8 cellular contexts compared by ENCODE assay signal in genomic region chr2:38301340-38301968, GRCh38.
DNase-seq lines count a peak whose midpoint lies in the region; ATAC-seq, FAIRE-seq and TF ChIP-seq lines count a peak whose summit lies in the region.

No MANE protein-coding gene starts in this region.

- ATAC-seq in HG02571 (IDR thresholded peaks at IDR 0.05; ENCODE audit: unreplicated experiment) (peak; percentile 69), activated B cell treated with CpG ODN at 0.5 μM for 24 hours (ENCODE audit: low read depth) (peak; percentile 47), memory B cell (ENCODE audit: low read depth) (peak; percentile 64), GM19455 (IDR thresholded peaks at IDR 0.05; ENCODE audit: unreplicated experiment) (no peak)

- H3K4me3 Mint-ChIP-seq in activated B cell treated with CpG ODN at 0.5 μM for 24 hours (no peak overlapping the region), memory B cell (no peak overlapping the region)

- POLR2A ChIA-PET in activated B cell treated with CpG ODN at 0.5 μM for 24 hours (lab: Charles Lee), result no interaction called here

- H3K4me1 Mint-ChIP-seq in activated B cell treated with CpG ODN at 0.5 μM for 24 hours (peaks cover 30% of the 10 kb centered on the region), memory B cell (peaks cover 30% of the 10 kb centered on the region)

- H3K27me3 Mint-ChIP-seq in activated B cell treated with CpG ODN at 0.5 μM for 24 hours (no peaks in the 10 kb centered on the region), memory B cell (no peaks in the 10 kb centered on the region)

- no peak for TF ChIP-seq CTCF in activated B cell treated with CpG ODN at 0.5 μM for 24 hours (IDR thresholded peaks at IDR 0.05)

- H3K36me3 Mint-ChIP-seq in activated B cell treated with CpG ODN at 0.5 μM for 24 hours (ENCODE audit: low read depth) (peaks cover 83% of the 10 kb centered on the region), memory B cell (peaks cover 44% of the 10 kb centered on the region)

- H3K9me3 Mint-ChIP-seq in activated B cell treated with CpG ODN at 0.5 μM for 24 hours, result no peaks in the 10 kb centered on the region
- no peaks in the 10 kb centered on the region for H3K9me3 Mint-ChIP-seq in memory B cell

- peak; percentile 84 for FAIRE-seq in GM19239 (lab: Jason Lieb, UNC)

- peak overlapping the region; percentile 8 for H3K27ac Mint-ChIP-seq in activated B cell treated with CpG ODN at 0.5 μM for 24 hours
- peak overlapping the region; percentile 67 for H3K27ac Mint-ChIP-seq in memory B cell

- CTCF ChIA-PET in activated B cell treated with CpG ODN at 0.5 μM for 24 hours (lab: Charles Lee), result interaction anchor here (1.1 kb wide), 1 partner anchor 319 kb away, joined by 3 read pairs; no protein-coding TSS in a partner anchor

- DNase-seq in GM19239 (ENCODE audit: insufficient read length, low spot score) (no peak), activated B cell treated with CpG ODN at 0.5 μM for 24 hours (no peak), memory B cell (ENCODE audit: low spot score in 2 of 2) (no peak), dedifferentiated amniotic fluid mesenchymal stem cell (ENCODE audit: extremely low spot score) (no peak), amniotic stem cell (lab: John Stamatoyannopoulos, UW) (no peak), NCI-H345 (lab: John Stamatoyannopoulos, UW) (no peak)

- intact Hi-C loops in activated B cell treated with CpG ODN at 0.5 μM for 24 hours (cut with micrococcal nuclease), result no loop called here
